ENCODE assay signal across 1 cellular context in the genomic region with DNA sequence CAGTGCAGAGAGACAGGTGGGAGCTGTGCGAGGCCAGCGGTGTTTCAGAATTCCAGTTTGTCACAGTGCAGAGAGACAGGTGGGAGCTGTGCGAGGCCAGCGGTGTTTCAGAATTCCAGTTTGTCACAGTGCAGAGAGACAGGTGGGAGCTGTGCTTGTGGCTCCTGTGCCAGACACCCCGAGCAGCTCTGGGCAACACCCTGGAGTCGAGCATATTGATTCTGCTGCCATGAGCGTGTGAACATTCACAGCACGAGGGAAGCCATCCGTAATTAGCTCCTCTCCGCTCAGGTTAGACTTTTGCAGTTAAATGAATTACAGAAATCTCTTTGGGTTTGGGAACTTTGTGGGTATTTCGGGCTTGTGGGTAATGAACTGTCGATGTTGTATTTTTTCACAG. TPM values are rescaled to one million over a fixed set of nuclear protein-coding genes. Genes with fewer than 3 reads are reported as not detected.
"Had no signal": no experiment of that assay in that cellular context is flagged by ENCODE, and none has a peak within 500 bp of the region (broad histone marks: within the 10 kb centered on the region; RNA-seq: fewer than 3 reads in every experiment).

No MANE protein-coding gene starts in this region.

RNA-seq across cellular contexts. Expression of gene DOCK1, which starts 11.7 kb away (rescaled TPM):
- total RNA-seq: activated B cell treated with CpG ODN at 0.5 μM for 24 hours had no signal
